In the genomic region with DNA sequence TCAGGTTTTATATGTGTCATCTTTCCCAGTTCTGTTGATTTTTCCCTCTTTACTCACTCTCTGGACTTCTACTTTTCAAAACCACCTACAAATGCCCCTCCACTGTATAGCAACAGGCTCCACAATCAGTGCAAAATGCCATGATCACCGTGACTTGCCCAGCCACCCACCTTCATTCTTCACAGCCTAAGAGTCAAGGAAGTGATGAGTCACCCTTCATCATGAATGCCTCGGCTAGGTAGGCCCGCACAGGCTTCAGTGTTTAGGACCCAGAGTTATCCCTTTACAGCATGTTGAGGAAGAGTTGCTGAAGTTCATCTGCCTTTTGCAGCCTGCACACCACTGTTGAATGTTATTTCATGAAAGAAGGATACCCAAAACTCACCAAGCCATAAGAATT, we compare ENCODE assay signal across 14 cellular contexts.
DNase-seq lines count a peak whose midpoint lies in the region; ATAC-seq and TF ChIP-seq lines count a peak whose summit lies in the region.
"Had no signal": no experiment of that assay in that cellular context is flagged by ENCODE, and none has a peak within 500 bp of the region (broad histone marks: within the 10 kb centered on the region; RNA-seq: fewer than 3 reads in every experiment).

No MANE protein-coding gene starts in this region.

- in situ Hi-C loops in brain microvascular endothelial cell (cut with HindIII; ENCODE audit: low pct_ligation_motif_present, low sequenced_read_pairs) = no loop called here

- no peak overlapping the region for H3K27ac ChIP-seq in brain microvascular endothelial cell
- H3K27ac ChIP-seq in left lung = no peak overlapping the region
- H3K27ac ChIP-seq: colonic mucosa, esophagus squamous epithelium had no signal

- no peak overlapping the region for H3K4me3 ChIP-seq in brain microvascular endothelial cell (ENCODE audit: low read depth, low read length)
- no peak overlapping the region for H3K4me3 ChIP-seq in left lung
- H3K4me3 ChIP-seq: colonic mucosa, esophagus squamous epithelium had no signal

- TF ChIP-seq CTCF in brain microvascular endothelial cell (IDR thresholded peaks at IDR 0.05; ENCODE audit: low read depth, low read length, missing control alignments) (no peak), left lung (IDR thresholded peaks at IDR 0.05) (no peak)

- DNase-seq in ELR (ENCODE audit: low read depth) (peak; percentile 81), HT1080 (ENCODE audit: low read depth) (peak; percentile 81), brain microvascular endothelial cell (peak; percentile 5), left lung (no peak), DMS153 (lab: John Stamatoyannopoulos, UW) (no peak), epidermal melanocyte (ENCODE audit: insufficient read length, low spot score) (no peak), NCI-H1105 (lab: John Stamatoyannopoulos, UW) (no peak)
- DNase-seq: activated CD4-positive, alpha-beta T cell treated with anti-CD3 and anti-CD28 coated beads, Interleukin-2, amount 50 U/mL, for 1 hour; activated T-cell treated with anti-CD3 and anti-CD28 coated beads, Interleukin-2, amount 50 U/mL, for 72 hours; colonic mucosa; esophagus squamous epithelium; naive thymus-derived CD8-positive, alpha-beta T cell; T1000 had no signal

- H3K27me3 ChIP-seq in brain microvascular endothelial cell (replicated peaks) (no peaks in the 10 kb centered on the region), left lung (peaks cover 0 to 14% of the 10 kb centered on the region in 2 donors)
- H3K27me3 ChIP-seq: colonic mucosa had no signal

- no peaks in the 10 kb centered on the region for H3K9me3 ChIP-seq in left lung
- H3K9me3 ChIP-seq: colonic mucosa, esophagus squamous epithelium had no signal

- intact Hi-C loops in left lung (cut with DNase I) = no loop called here

- H3K36me3 ChIP-seq in brain microvascular endothelial cell (replicated peaks) (no peaks in the 10 kb centered on the region), left lung (no peaks in the 10 kb centered on the region)
- H3K36me3 ChIP-seq: colonic mucosa, esophagus squamous epithelium had no signal

- no peaks in the 10 kb centered on the region for H3K4me1 ChIP-seq in left lung
- H3K4me1 ChIP-seq: colonic mucosa, esophagus squamous epithelium had no signal

- ATAC-seq in left lung (peak; percentile 31), HG02571 (IDR thresholded peaks at IDR 0.05; ENCODE audit: unreplicated experiment) (no peak)
- ATAC-seq: activated T-cell treated with anti-CD3 and anti-CD28 coated beads, Interleukin-2, amount 50 U/mL, for 72 hours; naive thymus-derived CD8-positive, alpha-beta T cell had no signal

Comparison
In these comparisons a context has a peak if more than half of its experiments do, and no peak if none do; other contexts are left out.
1. DNase-seq: peak in ELR (single experiment), HT1080 (single experiment) and brain microvascular endothelial cell (single experiment); none in left lung (0 of 2), DMS153 (single experiment), epidermal melanocyte (single experiment) and NCI-H1105 (single experiment).